ENCODE assay signal across 1 cellular context in genomic region chr9:108151161-108151586, GRCh38.
TF ChIP-seq lines count a peak whose summit lies in the region.

No MANE protein-coding gene starts in this region.

TF ChIP-seq in K562, 482 proteins besides CTCF, POLR2A, EP300 and RAD21 (continued from another document and continues in another):
- no peak for TF ChIP-seq HOXB6 (CRISPR knock-in tag; IDR thresholded peaks at IDR 0.05; ENCODE audit: borderline replicate concordance)
- no peak for TF ChIP-seq ZNF444 (CRISPR knock-in tag; IDR thresholded peaks at IDR 0.05)
- TF ChIP-seq TCF3 (CRISPR knock-in tag; IDR thresholded peaks at IDR 0.05) = peak; percentile 73
- TF ChIP-seq MGA (IDR thresholded peaks at IDR 0.05) = peak; percentile 78
- 0 out of 2 replicates have a peak, but pooled peaks have one; percentile 38 for TF ChIP-seq ZNF609 (CRISPR knock-in tag; IDR thresholded peaks at IDR 0.05; ENCODE audit: borderline replicate concordance)
- no peak for TF ChIP-seq RBM17 (IDR thresholded peaks at IDR 0.05; ENCODE audit: borderline replicate concordance, low read depth, low read length)
- no peak for TF ChIP-seq RB1 (IDR thresholded peaks at IDR 0.05; ENCODE audit: low read depth)
- no peak for TF ChIP-seq CBX1 (IDR thresholded peaks at IDR 0.05; ENCODE audit: low read depth)
- TF ChIP-seq TAF1 (IDR thresholded peaks at IDR 0.05; ENCODE audit: control insufficient read depth, extremely low read depth, insufficient read depth, low read length, severe bottlenecking) = no peak
- peak; percentile 79 for TF ChIP-seq TEAD4 (IDR thresholded peaks at IDR 0.05; ENCODE audit: low read length)
- no peak for TF ChIP-seq TEAD4 (CRISPR knock-in tag; IDR thresholded peaks at IDR 0.05; ENCODE audit: borderline replicate concordance)
- TF ChIP-seq ZFP1 (CRISPR knock-in tag; IDR thresholded peaks at IDR 0.05) = no peak
- TF ChIP-seq ZNF586 (CRISPR knock-in tag; conservative IDR thresholded peaks at IDR 0.05) = no peak
- peak; percentile 47; the same call in 1 of the 2 replicates for TF ChIP-seq CTBP1 (IDR thresholded peaks at IDR 0.05; ENCODE audit: borderline replicate concordance)
- TF ChIP-seq KLF16 (IDR thresholded peaks at IDR 0.05) = peak; percentile 30; the same call in 1 of the 2 replicates
- peak; percentile 36 for TF ChIP-seq NFIC (IDR thresholded peaks at IDR 0.05)
- no peak for TF ChIP-seq PTRF (tag; IDR thresholded peaks at IDR 0.05)
- peak; percentile 79 for TF ChIP-seq CBFA2T3 (IDR thresholded peaks at IDR 0.05)
- TF ChIP-seq CBFA2T2 (conservative IDR thresholded peaks at IDR 0.05) = peak; percentile 59
- TF ChIP-seq SLC30A9 (CRISPR knock-in tag; IDR thresholded peaks at IDR 0.05) = no peak
- peak; percentile 33 to 53 for TF ChIP-seq E2F6 (IDR thresholded peaks at IDR 0.05; ENCODE audit: borderline replicate concordance in 1 of 2, extremely low read depth in 1 of 2, insufficient read depth in 1 of 2, insufficient read length in 1 of 2, low read depth in 1 of 2, low read length in 1 of 2, poor library complexity in 1 of 2, severe bottlenecking in 1 of 2)
- TF ChIP-seq MTA2 (IDR thresholded peaks at IDR 0.05; ENCODE audit: low read depth) = no peak
- TF ChIP-seq FOSL1 (tag; conservative IDR thresholded peaks at IDR 0.05) = peak; percentile 63; the same call in 1 of the 2 replicates
- 0 out of 2 replicates have a peak, but pooled peaks have one; percentile 54 for TF ChIP-seq ZNF592 (IDR thresholded peaks at IDR 0.05)
- no peak for TF ChIP-seq ZNF696 (CRISPR knock-in tag; conservative IDR thresholded peaks at IDR 0.05)
- peak; percentile 15; the same call in 1 of the 2 replicates for TF ChIP-seq VEZF1 (CRISPR knock-in tag; IDR thresholded peaks at IDR 0.05)
- peak; percentile 21 for TF ChIP-seq MEIS2 (IDR thresholded peaks at IDR 0.05; ENCODE audit: partially characterized antibody)
- no peak for TF ChIP-seq PREB (CRISPR knock-in tag; IDR thresholded peaks at IDR 0.05)
